1 cellular context compared by ENCODE assay signal in genomic region chr1:8876099-8876496, GRCh38.
TF ChIP-seq lines count a peak whose summit lies in the region.

No MANE protein-coding gene starts in this region.

TF ChIP-seq in K562, 482 proteins besides CTCF, POLR2A, EP300 and RAD21:
- TF ChIP-seq ZBTB34 (CRISPR knock-in tag; IDR thresholded peaks at IDR 0.05) (no peak), AFF4 (CRISPR knock-in tag; IDR thresholded peaks at IDR 0.05) (0 out of 2 replicates have a peak, but pooled peaks have one; percentile 51), TRIM24 (IDR thresholded peaks at IDR 0.05) (no peak), NR2F6 (CRISPR knock-in tag; IDR thresholded peaks at IDR 0.05) (no peak), KAT2B (IDR thresholded peaks at IDR 0.05; ENCODE audit: low read depth, low read length) (no peak), U2AF1 (optimal IDR thresholded peaks at IDR 0.05; ENCODE audit: low read depth, low read length) (no peak), ZNF780A (CRISPR knock-in tag; IDR thresholded peaks at IDR 0.05) (no peak), GABPA (tag; conservative IDR thresholded peaks at IDR 0.05; ENCODE audit: low read depth) (0 out of 2 replicates have a peak, but pooled peaks have one; percentile 2), PHTF2 (CRISPR knock-in tag; IDR thresholded peaks at IDR 0.05) (no peak), BRD9 (IDR thresholded peaks at IDR 0.05; ENCODE audit: low read depth, partially characterized antibody) (no peak), HMG20B (CRISPR knock-in tag; IDR thresholded peaks at IDR 0.05) (no peak), ILF3 (IDR thresholded peaks at IDR 0.05; ENCODE audit: borderline replicate concordance) (peak; percentile 57; the same call in 1 of the 2 replicates), PTTG1 (tag; IDR thresholded peaks at IDR 0.05; ENCODE audit: low read depth) (no peak), CHD1 (IDR thresholded peaks at IDR 0.05; ENCODE audit: low read length) (peak; percentile 43), HNRNPL (IDR thresholded peaks at IDR 0.05; ENCODE audit: low read depth, low read length) (0 out of 2 replicates have a peak, but pooled peaks have one; percentile 5), MEIS2 (IDR thresholded peaks at IDR 0.05; ENCODE audit: partially characterized antibody) (no peak), POLR2H (tag; IDR thresholded peaks at IDR 0.05; ENCODE audit: low read depth) (peak; percentile 49; the same call in 1 of the 2 replicates), HBP1 (CRISPR knock-in tag; IDR thresholded peaks at IDR 0.05) (no peak), RBBP5 (IDR thresholded peaks at IDR 0.05; ENCODE audit: borderline replicate concordance, insufficient read depth, low read length, poor library complexity, severe bottlenecking) (no peak), COPS2 (conservative IDR thresholded peaks at IDR 0.05) (no peak), PRPF4 (IDR thresholded peaks at IDR 0.05; ENCODE audit: insufficient read depth, low read depth, low read length, poor library complexity, severe bottlenecking) (no peak), ZNF41 (CRISPR knock-in tag; conservative IDR thresholded peaks at IDR 0.05) (no peak)
